ENCODE assay signal across 8 cellular contexts in the genomic region with DNA sequence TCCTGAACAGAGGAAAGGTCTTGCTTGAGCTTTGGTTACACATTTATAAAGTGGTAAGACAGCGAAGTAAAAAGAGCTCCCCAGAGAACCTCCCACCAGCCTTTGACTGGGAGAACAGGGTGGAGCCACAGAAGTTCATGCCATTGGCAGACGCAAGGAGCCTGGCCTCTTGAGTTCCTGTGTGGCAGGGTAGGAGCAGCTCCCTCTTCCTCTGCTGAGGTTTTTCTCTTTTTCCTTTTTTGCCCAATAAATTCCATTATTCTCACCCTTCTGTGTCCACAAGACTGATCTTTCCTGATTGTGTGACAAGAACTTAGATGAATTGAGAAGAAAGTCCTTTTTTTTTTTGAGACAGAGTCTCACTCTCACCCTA. TPM values are rescaled to one million over a fixed set of nuclear protein-coding genes. Genes with fewer than 3 reads are reported as not detected.
A peak's percentile ranks its signal among the peaks of the same experiment; 100 is the strongest.
DNase-seq lines count a peak whose midpoint lies in the region; ATAC-seq and TF ChIP-seq lines count a peak whose summit lies in the region.

No MANE protein-coding gene starts in this region.

- ATAC-seq in HG03571 (IDR thresholded peaks at IDR 0.05; ENCODE audit: unreplicated experiment) = no peak

- peaks cover 22% of the 10 kb centered on the region for H3K9me3 ChIP-seq in AG04450 (ENCODE audit: control insufficient read depth, insufficient read depth, low read length)
- H3K9me3 ChIP-seq in trophoblast cell (ENCODE audit: insufficient read depth, low read depth, low read length) = peaks cover 7% of the 10 kb centered on the region

- DNase-seq in AG04450 (ENCODE audit: low read depth, low spot score) (no peak), trophoblast cell (no peak), NCI-H1048 (lab: John Stamatoyannopoulos, UW) (no peak), Kasumi-1 (lab: John Stamatoyannopoulos, UW) (no peak)
- peak; percentile 58 for DNase-seq in activated CD4-positive, CD25-positive, alpha-beta regulatory T cell treated with anti-CD3 and anti-CD28 coated beads, Interleukin-2, amount 50 U/mL, for 72 hours
- peak; percentile 58 for DNase-seq in activated naive CD8-positive, alpha-beta T cell treated with anti-CD3 and anti-CD28 coated beads for 36 hours
- no peak for DNase-seq in NK-92 treated with Interleukin-12 subunit alpha and Interleukin-12 subunit beta, amount 100 ng/mL, for 24 hours (lab: John Stamatoyannopoulos, UW)

- H2AFZ ChIP-seq in trophoblast cell (ENCODE audit: insufficient read depth, low read length, poor library complexity) = no peak overlapping the region

- H3K27ac Mint-ChIP-seq in activated naive CD8-positive, alpha-beta T cell treated with anti-CD3 and anti-CD28 coated beads for 36 hours = peak overlapping the region; percentile 98

- H3K23ac ChIP-seq in trophoblast cell (ENCODE audit: low read length) = no peak overlapping the region

- no peak overlapping the region for H2BK5ac ChIP-seq in trophoblast cell (ENCODE audit: low read depth, low read length, poor library complexity)

- H3K79me1 ChIP-seq in trophoblast cell (ENCODE audit: low read length) = peaks cover 12% of the 10 kb centered on the region

- peaks cover 3% of the 10 kb centered on the region for H3K79me2 ChIP-seq in trophoblast cell (ENCODE audit: control insufficient read depth, insufficient read depth, low read length, poor library complexity)

- no peak overlapping the region for H2AK5ac ChIP-seq in trophoblast cell (ENCODE audit: low read length)

- H4K12ac ChIP-seq in trophoblast cell (ENCODE audit: low read depth, low read length) = no peak overlapping the region

- H3K27ac ChIP-seq in AG04450 (ENCODE audit: low read depth, low read length) (peak overlapping the region; percentile 39), trophoblast cell (ENCODE audit: low read depth, low read length) (peak overlapping the region; percentile 69)

- H4K91ac ChIP-seq in trophoblast cell (ENCODE audit: low read depth, low read length) = no peak overlapping the region

- H3K36me3 ChIP-seq in trophoblast cell (ENCODE audit: control insufficient read depth in 1 of 2, insufficient read depth in 2 of 2, low read length in 2 of 2) = peaks cover 0 to 3% of the 10 kb centered on the region in 2 experiments

- CTCF ChIA-PET in AG04450 (lab: Charles Lee) = interaction anchor here (1.0 kb wide), 1 partner anchor 109 kb away, joined by 3 read pairs; no protein-coding TSS in a partner anchor

- H3K18ac ChIP-seq in trophoblast cell (ENCODE audit: low read length) = no peak overlapping the region

- H3K4me2 ChIP-seq in trophoblast cell (ENCODE audit: low read length) = no peak overlapping the region

- no CpG with 5 or more reads among the region's 2 CpGs for WGBS in trophoblast cell (ENCODE audit: extremely low coverage, insufficient coverage, insufficient read length)

- POLR2A ChIA-PET in AG04450 (lab: Yijun Ruan, JAX) = interaction anchor here (0.6 kb wide), 1 partner anchor 91 kb away, joined by 6 read pairs; no protein-coding TSS in a partner anchor

- no peaks in the 10 kb centered on the region for H3K27me3 Mint-ChIP-seq in activated naive CD8-positive, alpha-beta T cell treated with anti-CD3 and anti-CD28 coated beads for 36 hours

- H3K4ac ChIP-seq in trophoblast cell (ENCODE audit: low read depth, low read length) = no peak overlapping the region

- no peak overlapping the region for H3K9ac ChIP-seq in trophoblast cell (ENCODE audit: low read length)

- peaks cover 77% of the 10 kb centered on the region for H3K36me3 Mint-ChIP-seq in activated naive CD8-positive, alpha-beta T cell treated with anti-CD3 and anti-CD28 coated beads for 36 hours

- peak overlapping the region; percentile 74 for H3K4me3 Mint-ChIP-seq in activated naive CD8-positive, alpha-beta T cell treated with anti-CD3 and anti-CD28 coated beads for 36 hours

- no peak overlapping the region for H4K8ac ChIP-seq in trophoblast cell (ENCODE audit: low read depth, low read length)

- H2BK120ac ChIP-seq in trophoblast cell (ENCODE audit: insufficient read depth, low read length, poor library complexity) = no peak overlapping the region

- H3K27me3 ChIP-seq in AG04450 (ENCODE audit: control insufficient read depth, insufficient read depth, low read length) (no peaks in the 10 kb centered on the region), trophoblast cell (ENCODE audit: insufficient read depth, low read length) (no peaks in the 10 kb centered on the region)

- peaks cover 5 to 7% of the 10 kb centered on the region in 2 experiments for H3K4me1 ChIP-seq in trophoblast cell (ENCODE audit: control insufficient read depth in 1 of 2, insufficient read depth in 2 of 2, low read length in 2 of 2)

- no peak overlapping the region for H3K14ac ChIP-seq in trophoblast cell (ENCODE audit: low read length)

- H3K4me3 ChIP-seq in AG04450 (ENCODE audit: low read depth, low read length) = no peak overlapping the region
- H3K4me3 ChIP-seq in trophoblast cell (ENCODE audit: low read depth, low read length) = no peak overlapping the region

- H2BK12ac ChIP-seq in trophoblast cell (ENCODE audit: low read length) = no peak overlapping the region

- H3K9me3 Mint-ChIP-seq in activated naive CD8-positive, alpha-beta T cell treated with anti-CD3 and anti-CD28 coated beads for 36 hours = peaks cover 37% of the 10 kb centered on the region

- TF ChIP-seq CTCF in AG04450 (IDR thresholded peaks at IDR 0.05; ENCODE audit: low read depth, low read length) = no peak

- H3K4me1 Mint-ChIP-seq in activated naive CD8-positive, alpha-beta T cell treated with anti-CD3 and anti-CD28 coated beads for 36 hours = peaks cover 54% of the 10 kb centered on the region

RNA-seq across cellular contexts. Expression of a gene that starts 4.3 kb away (rescaled TPM):
- 20.3 and 24.8 TPM in 2 replicates for polyA plus RNA-seq in AG04450 (2011; rRNA removed)
- 6.6 and 8.3 TPM in 2 replicates for polyA minus RNA-seq in AG04450 (2011; rRNA and poly(A)+ RNA removed)
- total RNA-seq in activated naive CD8-positive, alpha-beta T cell treated with anti-CD3 and anti-CD28 coated beads for 36 hours = 10 to 100 TPM; 32.9 to 34.2 TPM
- 5.0 and 5.5 TPM in 2 replicates for polyA plus RNA-seq in trophoblast cell (2013)

RNA-seq across cellular contexts. Expression of a gene that starts 51.5 kb away (rescaled TPM):
- polyA plus RNA-seq in AG04450 (2011; rRNA removed) = not detected in 2 replicates
- polyA minus RNA-seq in AG04450 (2011; rRNA and poly(A)+ RNA removed) = not detected in 2 replicates
- not detected for total RNA-seq in activated naive CD8-positive, alpha-beta T cell treated with anti-CD3 and anti-CD28 coated beads for 36 hours
- 9.2 and 11.3 TPM in 2 replicates for polyA plus RNA-seq in trophoblast cell (2013)

Comparison
In these comparisons a context has a peak if more than half of its experiments do, and no peak if none do; other contexts are left out.
1. DNase-seq: peak in activated CD4-positive, CD25-positive, alpha-beta regulatory T cell treated with anti-CD3 and anti-CD28 coated beads, Interleukin-2, amount 50 U/mL, for 72 hours (single experiment) and activated naive CD8-positive, alpha-beta T cell treated with anti-CD3 and anti-CD28 coated beads for 36 hours (single experiment); none in AG04450 (single experiment), trophoblast cell (0 of 2), NCI-H1048 (single experiment), NK-92 treated with Interleukin-12 subunit alpha and Interleukin-12 subunit beta, amount 100 ng/mL, for 24 hours (single experiment) and Kasumi-1 (0 of 2).